Comparison of ENCODE assay signal across 10 cellular contexts in the genomic region with DNA sequence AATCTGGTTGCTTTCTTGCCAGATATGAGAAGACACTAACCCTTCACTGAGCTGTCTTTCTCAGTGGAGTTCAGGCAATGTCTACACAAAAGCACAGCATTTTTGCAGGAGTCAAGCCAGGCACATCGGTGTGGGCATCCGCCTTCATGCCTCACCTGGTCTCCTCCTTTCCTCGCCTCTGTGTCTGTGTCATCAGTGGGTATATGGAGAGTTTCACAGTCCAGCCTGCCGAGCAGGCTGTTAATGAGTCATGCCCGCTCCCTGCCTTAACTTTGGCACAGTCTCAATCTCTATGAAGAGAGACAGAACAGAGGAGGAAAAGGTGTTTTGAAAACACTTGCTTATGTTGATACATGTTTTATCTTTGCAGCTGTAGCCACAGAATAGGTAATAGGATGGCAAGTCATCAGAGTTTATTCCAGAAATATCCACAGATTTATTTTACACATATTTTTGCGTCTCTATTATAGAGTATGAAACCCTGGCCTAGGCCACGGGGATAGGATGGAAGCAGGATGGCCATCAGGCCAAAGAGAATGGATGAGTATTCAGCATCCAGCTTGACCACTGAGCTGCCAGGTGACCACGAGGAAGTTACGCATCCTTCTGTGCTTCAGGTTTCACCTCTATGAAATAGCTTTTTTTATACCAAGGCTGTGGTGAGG. TPM values are rescaled to one million over a fixed set of nuclear protein-coding genes. Genes with fewer than 3 reads are reported as not detected.
DNase-seq lines count a peak whose midpoint lies in the region; ATAC-seq, FAIRE-seq and TF ChIP-seq lines count a peak whose summit lies in the region.
"Had no signal": no experiment of that assay in that cellular context is flagged by ENCODE, and none has a peak within 500 bp of the region (broad histone marks: within the 10 kb centered on the region; RNA-seq: fewer than 3 reads in every experiment).

No MANE protein-coding gene starts in this region.

- H3K27me3 ChIP-seq in kidney epithelial cell (ENCODE audit: control insufficient read depth, insufficient read depth, low read length): no peaks in the 10 kb centered on the region
- H3K27me3 ChIP-seq in CD4-positive, alpha-beta T cell (ENCODE audit: control insufficient read depth, insufficient read depth, low read length): no peaks in the 10 kb centered on the region
- H3K27me3 ChIP-seq: right atrium auricular region had no signal

- H3K4me1 Mint-ChIP-seq in CD4-positive, alpha-beta T cell (ENCODE audit: low read depth): no peaks in the 10 kb centered on the region
- H3K4me1 Mint-ChIP-seq in CD14-positive monocyte: no peaks in the 10 kb centered on the region

- peak; percentile 6 for DNase-seq in NCI-H2107 (lab: John Stamatoyannopoulos, UW)
- DNase-seq in NCI-H2107 treated with DMSO at 0.1 percent for 48 hours (lab: John Stamatoyannopoulos, UW; ENCODE audit: unreplicated experiment): no peak
- DNase-seq in astrocyte of the hippocampus (ENCODE audit: low read depth, low spot score): peak; percentile 81
- DNase-seq in kidney epithelial cell (ENCODE audit: low read depth): peak; percentile 72
- DNase-seq in urothelium cell line (ENCODE audit: low spot score): peak; percentile 78
- no peak for DNase-seq in CD4-positive, alpha-beta T cell
- no peak for DNase-seq in CD14-positive monocyte (ENCODE audit: low spot score)
- no peak for DNase-seq in NCI-H345 treated with DMSO at 0.1 percent for 48 hours (lab: John Stamatoyannopoulos, UW; ENCODE audit: unreplicated experiment)
- DNase-seq: stimulated activated naive CD4-positive, alpha-beta T cell treated with Interleukin-2 at 50 U/mL for 16 hours had no signal

- ATAC-seq in CD4-positive, alpha-beta T cell (ENCODE audit: poor library complexity): no peak

- no peaks in the 10 kb centered on the region for H3K9me3 ChIP-seq in CD4-positive, alpha-beta T cell (ENCODE audit: control insufficient read depth, low read length)
- H3K9me3 ChIP-seq: right atrium auricular region had no signal

- no peaks in the 10 kb centered on the region for H3K9me3 Mint-ChIP-seq in CD4-positive, alpha-beta T cell
- no peaks in the 10 kb centered on the region for H3K9me3 Mint-ChIP-seq in CD14-positive monocyte

- POLR2A ChIA-PET in CD4-positive, alpha-beta T cell (lab: Charles Lee): no interaction called here

- no peaks in the 10 kb centered on the region for H3K36me3 ChIP-seq in kidney epithelial cell (ENCODE audit: control insufficient read depth, insufficient read depth, low read length)
- H3K36me3 ChIP-seq: right atrium auricular region had no signal

- H3K4me3 Mint-ChIP-seq in CD4-positive, alpha-beta T cell: no peak overlapping the region
- H3K4me3 Mint-ChIP-seq in CD14-positive monocyte: no peak overlapping the region

- H3K4me3 ChIP-seq in kidney epithelial cell (ENCODE audit: low read depth, low read length): no peak overlapping the region
- H3K4me3 ChIP-seq: right atrium auricular region had no signal

- no peaks in the 10 kb centered on the region for H3K27me3 Mint-ChIP-seq in CD4-positive, alpha-beta T cell
- H3K27me3 Mint-ChIP-seq in CD14-positive monocyte (ENCODE audit: low read depth in 3 of 3): peaks cover 0 to 2% (median 0%) of the 10 kb centered on the region in 3 donors

- TF ChIP-seq CTCF in kidney epithelial cell (IDR thresholded peaks at IDR 0.05; ENCODE audit: insufficient read depth, low read length, poor library complexity, severe bottlenecking): no peak
- no peak for TF ChIP-seq CTCF in CD4-positive, alpha-beta T cell (IDR thresholded peaks at IDR 0.05)
- TF ChIP-seq CTCF in CD14-positive monocyte (IDR thresholded peaks at IDR 0.05): no peak

- no peak overlapping the region for H3K27ac ChIP-seq in CD4-positive, alpha-beta T cell (ENCODE audit: low read depth, low read length)
- H3K27ac ChIP-seq: right atrium auricular region had no signal

- CTCF ChIA-PET in CD4-positive, alpha-beta T cell (lab: Charles Lee): no interaction called here

- no peak overlapping the region for H3K27ac Mint-ChIP-seq in CD4-positive, alpha-beta T cell
- H3K27ac Mint-ChIP-seq in CD14-positive monocyte: peak overlapping the region in 1 of 7 donors; percentile 28

- peak; percentile 27 for FAIRE-seq in urothelium cell line (lab: Jason Lieb, UNC)

- intact Hi-C loops in CD4-positive, alpha-beta T cell (cut with DNase I, micrococcal nuclease): no loop called here
- intact Hi-C loops in CD14-positive monocyte (cut with micrococcal nuclease): no loop called here

- H3K36me3 Mint-ChIP-seq in CD4-positive, alpha-beta T cell (ENCODE audit: low read depth): no peaks in the 10 kb centered on the region
- no peaks in the 10 kb centered on the region for H3K36me3 Mint-ChIP-seq in CD14-positive monocyte

RNA-seq across cellular contexts. Expression of a gene that starts 32.8 kb away (rescaled TPM):
- total RNA-seq in kidney epithelial cell: 2.7 and 3.5 TPM in 2 replicates
- 1 to 10 TPM; 2.5 to 2.9 TPM for total RNA-seq in CD4-positive, alpha-beta T cell
- polyA plus RNA-seq in CD14-positive monocyte: 1 to 10 TPM; 1.5 to 2.3 TPM

Comparison
In these comparisons a context has a peak if more than half of its experiments do, and no peak if none do; other contexts are left out.
1. DNase-seq: peak in NCI-H2107 (single experiment), astrocyte of the hippocampus (single experiment), kidney epithelial cell (single experiment) and urothelium cell line (single experiment); none in NCI-H2107 treated with DMSO at 0.1 percent for 48 hours (single experiment), CD4-positive, alpha-beta T cell (0 of 10), CD14-positive monocyte (single experiment) and NCI-H345 treated with DMSO at 0.1 percent for 48 hours (single experiment).